In the genomic region with DNA sequence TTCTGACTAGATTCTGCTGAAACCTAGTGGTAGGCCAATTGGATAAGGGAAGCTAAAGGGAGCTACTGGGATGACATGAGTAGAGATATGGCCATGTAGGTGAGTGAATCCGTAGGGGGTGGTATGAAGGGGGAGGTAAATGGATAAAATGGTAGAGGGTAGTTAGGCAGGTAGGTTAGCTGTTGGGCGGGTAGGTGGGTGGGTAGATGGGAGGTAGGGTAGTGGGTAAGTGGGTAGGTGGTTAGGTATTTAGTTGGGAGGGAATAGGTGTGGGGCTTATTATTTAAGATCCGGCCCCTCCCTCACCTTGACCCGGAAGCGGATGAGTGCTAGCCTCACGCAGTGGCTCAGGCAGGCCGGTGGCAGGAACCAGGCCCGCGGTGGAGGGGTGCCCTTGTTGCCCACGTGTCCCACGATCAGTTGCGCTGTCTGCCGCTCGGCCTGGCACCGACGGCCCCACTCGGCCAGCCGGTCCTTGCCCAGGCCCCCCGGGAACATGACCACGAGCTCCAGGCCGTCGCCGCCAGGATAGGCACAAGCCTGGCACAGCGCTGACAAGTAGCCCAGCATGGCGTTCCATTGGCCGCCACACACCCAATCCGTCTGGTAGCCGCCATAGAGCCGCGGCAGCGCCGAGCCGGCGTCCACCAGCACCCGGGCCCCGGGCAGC, we compare ENCODE assay signal across 2 cellular contexts.
TF ChIP-seq lines count a peak whose summit lies in the region.

No MANE protein-coding gene starts in this region.

TF ChIP-seq in HEK293, 187 proteins besides CTCF, POLR2A, EP300 and RAD21 (continues in another document):
- TF ChIP-seq, protein P1, sequence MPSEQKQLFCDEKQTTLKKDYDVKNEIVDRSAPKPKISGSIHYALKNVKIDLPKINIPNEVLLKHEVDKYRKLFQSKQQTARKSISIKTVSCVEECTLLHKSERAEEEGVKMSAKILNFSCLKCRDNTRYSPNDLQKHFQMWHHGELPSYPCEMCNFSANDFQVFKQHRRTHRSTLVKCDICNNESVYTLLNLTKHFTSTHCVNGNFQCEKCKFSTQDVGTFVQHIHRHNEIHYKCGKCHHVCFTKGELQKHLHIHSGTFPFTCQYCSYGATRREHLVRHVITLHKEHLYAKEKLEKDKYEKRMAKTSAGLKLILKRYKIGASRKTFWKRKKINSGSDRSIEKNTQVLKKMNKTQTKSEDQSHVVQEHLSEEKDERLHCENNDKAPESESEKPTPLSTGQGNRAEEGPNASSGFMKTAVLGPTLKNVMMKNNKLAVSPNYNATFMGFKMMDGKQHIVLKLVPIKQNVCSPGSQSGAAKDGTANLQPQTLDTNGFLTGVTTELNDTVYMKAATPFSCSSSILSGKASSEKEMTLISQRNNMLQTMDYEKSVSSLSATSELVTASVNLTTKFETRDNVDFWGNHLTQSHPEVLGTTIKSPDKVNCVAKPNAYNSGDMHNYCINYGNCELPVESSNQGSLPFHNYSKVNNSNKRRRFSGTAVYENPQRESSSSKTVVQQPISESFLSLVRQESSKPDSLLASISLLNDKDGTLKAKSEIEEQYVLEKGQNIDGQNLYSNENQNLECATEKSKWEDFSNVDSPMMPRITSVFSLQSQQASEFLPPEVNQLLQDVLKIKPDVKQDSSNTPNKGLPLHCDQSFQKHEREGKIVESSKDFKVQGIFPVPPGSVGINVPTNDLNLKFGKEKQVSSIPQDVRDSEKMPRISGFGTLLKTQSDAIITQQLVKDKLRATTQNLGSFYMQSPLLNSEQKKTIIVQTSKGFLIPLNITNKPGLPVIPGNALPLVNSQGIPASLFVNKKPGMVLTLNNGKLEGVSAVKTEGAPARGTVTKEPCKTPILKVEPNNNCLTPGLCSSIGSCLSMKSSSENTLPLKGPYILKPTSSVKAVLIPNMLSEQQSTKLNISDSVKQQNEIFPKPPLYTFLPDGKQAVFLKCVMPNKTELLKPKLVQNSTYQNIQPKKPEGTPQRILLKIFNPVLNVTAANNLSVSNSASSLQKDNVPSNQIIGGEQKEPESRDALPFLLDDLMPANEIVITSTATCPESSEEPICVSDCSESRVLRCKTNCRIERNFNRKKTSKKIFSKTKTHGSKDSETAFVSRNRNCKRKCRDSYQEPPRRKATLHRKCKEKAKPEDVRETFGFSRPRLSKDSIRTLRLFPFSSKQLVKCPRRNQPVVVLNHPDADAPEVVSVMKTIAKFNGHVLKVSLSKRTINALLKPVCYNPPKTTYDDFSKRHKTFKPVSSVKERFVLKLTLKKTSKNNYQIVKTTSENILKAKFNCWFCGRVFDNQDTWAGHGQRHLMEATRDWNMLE (tag by site-specific recombination; conservative IDR thresholded peaks at IDR 0.05; ENCODE audit: low read depth), result peak; percentile 90
- peak; percentile 73; the same call in 1 of the 2 replicates for TF ChIP-seq ZNF837 (tag by site-specific recombination; IDR thresholded peaks at IDR 0.05)
- no peak for TF ChIP-seq ZNF514 (tag by site-specific recombination; IDR thresholded peaks at IDR 0.05)
- TF ChIP-seq SP7 (tag by site-specific recombination; IDR thresholded peaks at IDR 0.05), result 0 out of 2 replicates have a peak, but pooled peaks have one; percentile 26
- 0 out of 2 replicates have a peak, but pooled peaks have one; percentile 44 for TF ChIP-seq ZBTB21 (tag by site-specific recombination; IDR thresholded peaks at IDR 0.05)
- TF ChIP-seq, protein P2, sequence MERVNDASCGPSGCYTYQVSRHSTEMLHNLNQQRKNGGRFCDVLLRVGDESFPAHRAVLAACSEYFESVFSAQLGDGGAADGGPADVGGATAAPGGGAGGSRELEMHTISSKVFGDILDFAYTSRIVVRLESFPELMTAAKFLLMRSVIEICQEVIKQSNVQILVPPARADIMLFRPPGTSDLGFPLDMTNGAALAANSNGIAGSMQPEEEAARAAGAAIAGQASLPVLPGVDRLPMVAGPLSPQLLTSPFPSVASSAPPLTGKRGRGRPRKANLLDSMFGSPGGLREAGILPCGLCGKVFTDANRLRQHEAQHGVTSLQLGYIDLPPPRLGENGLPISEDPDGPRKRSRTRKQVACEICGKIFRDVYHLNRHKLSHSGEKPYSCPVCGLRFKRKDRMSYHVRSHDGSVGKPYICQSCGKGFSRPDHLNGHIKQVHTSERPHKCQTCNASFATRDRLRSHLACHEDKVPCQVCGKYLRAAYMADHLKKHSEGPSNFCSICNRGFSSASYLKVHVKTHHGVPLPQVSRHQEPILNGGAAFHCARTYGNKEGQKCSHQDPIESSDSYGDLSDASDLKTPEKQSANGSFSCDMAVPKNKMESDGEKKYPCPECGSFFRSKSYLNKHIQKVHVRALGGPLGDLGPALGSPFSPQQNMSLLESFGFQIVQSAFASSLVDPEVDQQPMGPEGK (tag by site-specific recombination; IDR thresholded peaks at IDR 0.05), result peak; percentile 92
- TF ChIP-seq ZNF747 (tag by site-specific recombination; IDR thresholded peaks at IDR 0.05), result no peak
- peak; percentile 49 for TF ChIP-seq KLF16 (tag by site-specific recombination; IDR thresholded peaks at IDR 0.05)
- TF ChIP-seq ZNF561 (tag by site-specific recombination; IDR thresholded peaks at IDR 0.05; ENCODE audit: borderline replicate concordance), result peak; percentile 73
- TF ChIP-seq ZSCAN30 (tag by site-specific recombination; IDR thresholded peaks at IDR 0.05), result peak; percentile 49; the same call in 1 of the 2 replicates
- no peak for TF ChIP-seq OSR2 (tag by site-specific recombination; IDR thresholded peaks at IDR 0.05)
- TF ChIP-seq ZNF664 (tag by site-specific recombination; IDR thresholded peaks at IDR 0.05), result no peak; the same call in 1 of the 2 replicates
- TF ChIP-seq, protein P3, sequence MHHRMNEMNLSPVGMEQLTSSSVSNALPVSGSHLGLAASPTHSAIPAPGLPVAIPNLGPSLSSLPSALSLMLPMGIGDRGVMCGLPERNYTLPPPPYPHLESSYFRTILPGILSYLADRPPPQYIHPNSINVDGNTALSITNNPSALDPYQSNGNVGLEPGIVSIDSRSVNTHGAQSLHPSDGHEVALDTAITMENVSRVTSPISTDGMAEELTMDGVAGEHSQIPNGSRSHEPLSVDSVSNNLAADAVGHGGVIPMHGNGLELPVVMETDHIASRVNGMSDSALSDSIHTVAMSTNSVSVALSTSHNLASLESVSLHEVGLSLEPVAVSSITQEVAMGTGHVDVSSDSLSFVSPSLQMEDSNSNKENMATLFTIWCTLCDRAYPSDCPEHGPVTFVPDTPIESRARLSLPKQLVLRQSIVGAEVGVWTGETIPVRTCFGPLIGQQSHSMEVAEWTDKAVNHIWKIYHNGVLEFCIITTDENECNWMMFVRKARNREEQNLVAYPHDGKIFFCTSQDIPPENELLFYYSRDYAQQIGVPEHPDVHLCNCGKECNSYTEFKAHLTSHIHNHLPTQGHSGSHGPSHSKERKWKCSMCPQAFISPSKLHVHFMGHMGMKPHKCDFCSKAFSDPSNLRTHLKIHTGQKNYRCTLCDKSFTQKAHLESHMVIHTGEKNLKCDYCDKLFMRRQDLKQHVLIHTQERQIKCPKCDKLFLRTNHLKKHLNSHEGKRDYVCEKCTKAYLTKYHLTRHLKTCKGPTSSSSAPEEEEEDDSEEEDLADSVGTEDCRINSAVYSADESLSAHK (tag by site-specific recombination; IDR thresholded peaks at IDR 0.05), result no peak
- TF ChIP-seq, protein P4, sequence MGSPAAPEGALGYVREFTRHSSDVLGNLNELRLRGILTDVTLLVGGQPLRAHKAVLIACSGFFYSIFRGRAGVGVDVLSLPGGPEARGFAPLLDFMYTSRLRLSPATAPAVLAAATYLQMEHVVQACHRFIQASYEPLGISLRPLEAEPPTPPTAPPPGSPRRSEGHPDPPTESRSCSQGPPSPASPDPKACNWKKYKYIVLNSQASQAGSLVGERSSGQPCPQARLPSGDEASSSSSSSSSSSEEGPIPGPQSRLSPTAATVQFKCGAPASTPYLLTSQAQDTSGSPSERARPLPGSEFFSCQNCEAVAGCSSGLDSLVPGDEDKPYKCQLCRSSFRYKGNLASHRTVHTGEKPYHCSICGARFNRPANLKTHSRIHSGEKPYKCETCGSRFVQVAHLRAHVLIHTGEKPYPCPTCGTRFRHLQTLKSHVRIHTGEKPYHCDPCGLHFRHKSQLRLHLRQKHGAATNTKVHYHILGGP (tag by site-specific recombination; IDR thresholded peaks at IDR 0.05), result no peak

TF ChIP-seq in K562, 482 proteins besides CTCF, POLR2A, EP300 and RAD21 (continues in another document):
- TF ChIP-seq, protein P5, sequence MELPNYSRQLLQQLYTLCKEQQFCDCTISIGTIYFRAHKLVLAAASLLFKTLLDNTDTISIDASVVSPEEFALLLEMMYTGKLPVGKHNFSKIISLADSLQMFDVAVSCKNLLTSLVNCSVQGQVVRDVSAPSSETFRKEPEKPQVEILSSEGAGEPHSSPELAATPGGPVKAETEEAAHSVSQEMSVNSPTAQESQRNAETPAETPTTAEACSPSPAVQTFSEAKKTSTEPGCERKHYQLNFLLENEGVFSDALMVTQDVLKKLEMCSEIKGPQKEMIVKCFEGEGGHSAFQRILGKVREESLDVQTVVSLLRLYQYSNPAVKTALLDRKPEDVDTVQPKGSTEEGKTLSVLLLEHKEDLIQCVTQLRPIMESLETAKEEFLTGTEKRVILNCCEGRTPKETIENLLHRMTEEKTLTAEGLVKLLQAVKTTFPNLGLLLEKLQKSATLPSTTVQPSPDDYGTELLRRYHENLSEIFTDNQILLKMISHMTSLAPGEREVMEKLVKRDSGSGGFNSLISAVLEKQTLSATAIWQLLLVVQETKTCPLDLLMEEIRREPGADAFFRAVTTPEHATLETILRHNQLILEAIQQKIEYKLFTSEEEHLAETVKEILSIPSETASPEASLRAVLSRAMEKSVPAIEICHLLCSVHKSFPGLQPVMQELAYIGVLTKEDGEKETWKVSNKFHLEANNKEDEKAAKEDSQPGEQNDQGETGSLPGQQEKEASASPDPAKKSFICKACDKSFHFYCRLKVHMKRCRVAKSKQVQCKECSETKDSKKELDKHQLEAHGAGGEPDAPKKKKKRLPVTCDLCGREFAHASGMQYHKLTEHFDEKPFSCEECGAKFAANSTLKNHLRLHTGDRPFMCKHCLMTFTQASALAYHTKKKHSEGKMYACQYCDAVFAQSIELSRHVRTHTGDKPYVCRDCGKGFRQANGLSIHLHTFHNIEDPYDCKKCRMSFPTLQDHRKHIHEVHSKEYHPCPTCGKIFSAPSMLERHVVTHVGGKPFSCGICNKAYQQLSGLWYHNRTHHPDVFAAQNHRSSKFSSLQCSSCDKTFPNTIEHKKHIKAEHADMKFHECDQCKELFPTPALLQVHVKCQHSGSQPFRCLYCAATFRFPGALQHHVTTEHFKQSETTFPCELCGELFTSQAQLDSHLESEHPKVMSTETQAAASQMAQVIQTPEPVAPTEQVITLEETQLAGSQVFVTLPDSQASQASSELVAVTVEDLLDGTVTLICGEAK (IDR thresholded peaks at IDR 0.05), result peak; percentile 81
- TF ChIP-seq, protein P5 (CRISPR knock-in tag; IDR thresholded peaks at IDR 0.05), result no peak
- TF ChIP-seq NR2C2 (CRISPR knock-in tag; IDR thresholded peaks at IDR 0.05) (peak; percentile 88), NR2C2 (tag; IDR thresholded peaks at IDR 0.05) (peak; percentile 95), HNRNPL (IDR thresholded peaks at IDR 0.05; ENCODE audit: low read depth, low read length) (peak; percentile 45; the same call in 1 of the 2 replicates), MYC (IDR thresholded peaks at IDR 0.05; ENCODE audit: low read depth, low read length) (peak; percentile 43; the same call in 1 of the 2 replicates), MYC (CRISPR knock-in tag; IDR thresholded peaks at IDR 0.05; ENCODE audit: borderline replicate concordance, low read depth) (no peak), CXXC5 (CRISPR knock-in tag; IDR thresholded peaks at IDR 0.05) (0 out of 2 replicates have a peak, but pooled peaks have one; percentile 8), GABPA (tag; conservative IDR thresholded peaks at IDR 0.05; ENCODE audit: low read depth) (peak; percentile 84), HNRNPLL (IDR thresholded peaks at IDR 0.05; ENCODE audit: low read depth, low read length, poor library complexity, severe bottlenecking) (no peak), SIX5 (IDR thresholded peaks at IDR 0.05; ENCODE audit: borderline replicate concordance in 1 of 2, insufficient read depth in 1 of 2, low read depth in 1 of 2, low read length in 2 of 2) (no peak), STAT5A (IDR thresholded peaks at IDR 0.05; ENCODE audit: borderline replicate concordance, low read length) (no peak), EP400 (IDR thresholded peaks at IDR 0.05) (peak; percentile 48; the same call in 1 of the 2 replicates), ZNF174 (CRISPR knock-in tag; IDR thresholded peaks at IDR 0.05) (no peak), PHF8 (IDR thresholded peaks at IDR 0.05; ENCODE audit: borderline replicate concordance, low read length) (peak; percentile 38; the same call in 1 of the 2 replicates)
- TF ChIP-seq, protein P6, sequence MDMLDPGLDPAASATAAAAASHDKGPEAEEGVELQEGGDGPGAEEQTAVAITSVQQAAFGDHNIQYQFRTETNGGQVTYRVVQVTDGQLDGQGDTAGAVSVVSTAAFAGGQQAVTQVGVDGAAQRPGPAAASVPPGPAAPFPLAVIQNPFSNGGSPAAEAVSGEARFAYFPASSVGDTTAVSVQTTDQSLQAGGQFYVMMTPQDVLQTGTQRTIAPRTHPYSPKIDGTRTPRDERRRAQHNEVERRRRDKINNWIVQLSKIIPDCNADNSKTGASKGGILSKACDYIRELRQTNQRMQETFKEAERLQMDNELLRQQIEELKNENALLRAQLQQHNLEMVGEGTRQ (CRISPR knock-in tag; IDR thresholded peaks at IDR 0.05), result 0 out of 2 replicates have a peak, but pooled peaks have one; percentile 3
